9 cellular contexts compared by ENCODE assay signal in genomic region chr13:60226507-60226906, GRCh38.
DNase-seq lines count a peak whose midpoint lies in the region; ATAC-seq and TF ChIP-seq lines count a peak whose summit lies in the region.
"Had no signal": no experiment of that assay in that cellular context is flagged by ENCODE, and none has a peak within 500 bp of the region (broad histone marks: within the 10 kb centered on the region; RNA-seq: fewer than 3 reads in every experiment).

No MANE protein-coding gene starts in this region.

- H3K36me3 Mint-ChIP-seq in activated CD4-positive, alpha-beta T cell treated with anti-CD3 and anti-CD28 coated beads for 36 hours (ENCODE audit: low read depth) = no peaks in the 10 kb centered on the region
- H3K36me3 Mint-ChIP-seq in endothelial cell (ENCODE audit: low read depth, unreplicated experiment) = no peaks in the 10 kb centered on the region
- no peaks in the 10 kb centered on the region for H3K36me3 Mint-ChIP-seq in effector memory CD8-positive, alpha-beta T cell (ENCODE audit: insufficient read depth)

- peaks cover 2% of the 10 kb centered on the region for H3K4me1 Mint-ChIP-seq in activated CD4-positive, alpha-beta T cell treated with anti-CD3 and anti-CD28 coated beads for 36 hours
- no peaks in the 10 kb centered on the region for H3K4me1 Mint-ChIP-seq in endothelial cell (ENCODE audit: unreplicated experiment)
- no peaks in the 10 kb centered on the region for H3K4me1 Mint-ChIP-seq in effector memory CD8-positive, alpha-beta T cell (ENCODE audit: low read depth in 2 of 2)

- DNase-seq in activated CD4-positive, alpha-beta T cell treated with anti-CD3 and anti-CD28 coated beads for 36 hours = peak; percentile 22
- no peak for DNase-seq in activated CD4-positive, alpha-beta T cell treated with anti-CD3 and anti-CD28 coated beads, Interleukin-2, amount 50 U/mL, for 48 hours
- DNase-seq in NCI-H524 treated with DMSO at 0.1 percent for 48 hours (lab: John Stamatoyannopoulos, UW) (peak; percentile 39), endothelial cell (ENCODE audit: low spot score) (peak; percentile 9), retinal pigment epithelial cell (ENCODE audit: low read depth) (peak; percentile 2)
- no peak for DNase-seq in effector memory CD8-positive, alpha-beta T cell
- DNase-seq: activated T-cell treated with anti-CD3 and anti-CD28 coated beads, Interleukin-2, amount 50 U/mL, for 1 hour had no signal

- H3K4me3 ChIP-seq in retinal pigment epithelial cell (ENCODE audit: low read length) = no peak overlapping the region

- CTCF ChIA-PET in activated CD4-positive, alpha-beta T cell treated with anti-CD3 and anti-CD28 coated beads for 36 hours (lab: Charles Lee) = no interaction called here

- intact Hi-C loops in activated CD4-positive, alpha-beta T cell treated with anti-CD3 and anti-CD28 coated beads for 36 hours (cut with DNase I, micrococcal nuclease) = no loop called here

- POLR2A ChIA-PET in activated CD4-positive, alpha-beta T cell treated with anti-CD3 and anti-CD28 coated beads for 36 hours (lab: Charles Lee) = no interaction called here

- ATAC-seq in activated CD4-positive, alpha-beta T cell treated with anti-CD3 and anti-CD28 coated beads for 36 hours = no peak
- ATAC-seq in GM18870 (IDR thresholded peaks at IDR 0.05; ENCODE audit: unreplicated experiment) (no peak), GM18511 (IDR thresholded peaks at IDR 0.05; ENCODE audit: unreplicated experiment) (no peak)
- no peak for ATAC-seq in effector memory CD8-positive, alpha-beta T cell (replicated peaks)

- H3K27ac Mint-ChIP-seq in activated CD4-positive, alpha-beta T cell treated with anti-CD3 and anti-CD28 coated beads for 36 hours = no peak overlapping the region
- H3K27ac Mint-ChIP-seq in endothelial cell (ENCODE audit: unreplicated experiment) = no peak overlapping the region
- no peak overlapping the region for H3K27ac Mint-ChIP-seq in effector memory CD8-positive, alpha-beta T cell

- peaks cover 6% of the 10 kb centered on the region for H3K27me3 Mint-ChIP-seq in activated CD4-positive, alpha-beta T cell treated with anti-CD3 and anti-CD28 coated beads for 36 hours
- no peaks in the 10 kb centered on the region for H3K27me3 Mint-ChIP-seq in endothelial cell (ENCODE audit: unreplicated experiment)
- H3K27me3 Mint-ChIP-seq in effector memory CD8-positive, alpha-beta T cell = peaks cover 9 to 18% of the 10 kb centered on the region in 2 donors

- no peak overlapping the region for H3K4me3 Mint-ChIP-seq in activated CD4-positive, alpha-beta T cell treated with anti-CD3 and anti-CD28 coated beads for 36 hours
- no peak overlapping the region for H3K4me3 Mint-ChIP-seq in endothelial cell (ENCODE audit: unreplicated experiment)
- no peak overlapping the region for H3K4me3 Mint-ChIP-seq in effector memory CD8-positive, alpha-beta T cell

- TF ChIP-seq CTCF in endothelial cell (IDR thresholded peaks at IDR 0.05; ENCODE audit: unreplicated experiment) = no peak
- TF ChIP-seq CTCF in retinal pigment epithelial cell (conservative IDR thresholded peaks at IDR 0.05; ENCODE audit: low read depth, low read length) = peak; percentile 31

- no peaks in the 10 kb centered on the region for H3K9me3 Mint-ChIP-seq in activated CD4-positive, alpha-beta T cell treated with anti-CD3 and anti-CD28 coated beads for 36 hours (ENCODE audit: low read depth)
- no peaks in the 10 kb centered on the region for H3K9me3 Mint-ChIP-seq in endothelial cell (ENCODE audit: unreplicated experiment)
- H3K9me3 Mint-ChIP-seq in effector memory CD8-positive, alpha-beta T cell = no peaks in the 10 kb centered on the region

Comparison
In these comparisons a context has a peak if more than half of its experiments do, and no peak if none do; other contexts are left out.
1. DNase-seq: peak in activated CD4-positive, alpha-beta T cell treated with anti-CD3 and anti-CD28 coated beads for 36 hours (single experiment), NCI-H524 treated with DMSO at 0.1 percent for 48 hours (single experiment), endothelial cell (single experiment) and retinal pigment epithelial cell (single experiment); none in activated CD4-positive, alpha-beta T cell treated with anti-CD3 and anti-CD28 coated beads, Interleukin-2, amount 50 U/mL, for 48 hours (0 of 2) and effector memory CD8-positive, alpha-beta T cell (0 of 3).